Comparison of ENCODE assay signal across 1 cellular context in the genomic region with DNA sequence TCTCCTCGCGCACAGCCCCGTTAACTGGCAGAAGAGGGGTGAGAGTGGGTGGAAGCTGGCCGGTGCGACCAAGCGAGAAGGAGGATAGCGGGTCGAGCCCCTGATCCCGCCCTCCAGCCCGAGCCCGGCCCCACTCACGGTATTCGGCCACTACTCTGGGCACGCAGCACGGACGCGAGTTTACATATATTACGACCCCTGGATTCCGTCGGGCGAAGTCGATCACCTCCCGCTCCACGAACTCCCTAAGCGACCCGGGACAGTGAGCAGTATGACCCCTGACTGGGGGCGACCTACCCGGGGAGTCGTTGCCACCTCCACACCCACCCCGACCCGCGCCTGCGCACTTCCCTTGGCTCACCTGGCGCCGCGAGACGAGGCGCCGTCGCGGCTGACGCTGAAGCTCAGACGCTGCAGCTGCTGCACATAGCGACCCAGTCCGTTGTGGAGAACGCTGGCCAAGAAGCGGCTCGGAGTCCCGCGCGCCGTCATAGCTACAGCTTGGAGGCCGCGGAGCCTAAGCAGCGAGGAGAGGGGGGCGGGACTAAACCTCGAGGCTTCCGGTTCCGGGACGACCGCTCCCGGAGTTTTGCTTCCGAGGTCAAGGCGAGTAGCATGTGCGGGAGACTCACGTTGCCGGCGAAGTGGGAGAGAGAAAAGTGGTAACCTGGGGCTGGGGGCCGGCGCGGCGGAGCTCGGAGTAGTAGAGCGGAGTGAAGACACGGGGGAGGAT.
TF ChIP-seq lines count a peak whose summit lies in the region.

A gene (minus strand): TSS at position 546 of the 733 bp plus-strand sequence. CDS start 54 bp downstream, at position 492.
A gene (plus strand): TSS at position 592 of the 733 bp plus-strand sequence. CDS start 668 bp downstream, outside the sequence.

TF ChIP-seq in liver, 16 proteins besides CTCF, POLR2A, EP300 and RAD21 (continued from another document):
- TF ChIP-seq RXRA (IDR thresholded peaks at IDR 0.05): peak; percentile 10 to 63
- TF ChIP-seq, protein P1, sequence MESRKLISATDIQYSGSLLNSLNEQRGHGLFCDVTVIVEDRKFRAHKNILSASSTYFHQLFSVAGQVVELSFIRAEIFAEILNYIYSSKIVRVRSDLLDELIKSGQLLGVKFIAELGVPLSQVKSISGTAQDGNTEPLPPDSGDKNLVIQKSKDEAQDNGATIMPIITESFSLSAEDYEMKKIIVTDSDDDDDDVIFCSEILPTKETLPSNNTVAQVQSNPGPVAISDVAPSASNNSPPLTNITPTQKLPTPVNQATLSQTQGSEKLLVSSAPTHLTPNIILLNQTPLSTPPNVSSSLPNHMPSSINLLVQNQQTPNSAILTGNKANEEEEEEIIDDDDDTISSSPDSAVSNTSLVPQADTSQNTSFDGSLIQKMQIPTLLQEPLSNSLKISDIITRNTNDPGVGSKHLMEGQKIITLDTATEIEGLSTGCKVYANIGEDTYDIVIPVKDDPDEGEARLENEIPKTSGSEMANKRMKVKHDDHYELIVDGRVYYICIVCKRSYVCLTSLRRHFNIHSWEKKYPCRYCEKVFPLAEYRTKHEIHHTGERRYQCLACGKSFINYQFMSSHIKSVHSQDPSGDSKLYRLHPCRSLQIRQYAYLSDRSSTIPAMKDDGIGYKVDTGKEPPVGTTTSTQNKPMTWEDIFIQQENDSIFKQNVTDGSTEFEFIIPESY (IDR thresholded peaks at IDR 0.05): no peak
- no peak for TF ChIP-seq HNF4A (conservative IDR thresholded peaks at IDR 0.05)
